Comparison of ENCODE assay signal across 2 cellular contexts in the genomic region with DNA sequence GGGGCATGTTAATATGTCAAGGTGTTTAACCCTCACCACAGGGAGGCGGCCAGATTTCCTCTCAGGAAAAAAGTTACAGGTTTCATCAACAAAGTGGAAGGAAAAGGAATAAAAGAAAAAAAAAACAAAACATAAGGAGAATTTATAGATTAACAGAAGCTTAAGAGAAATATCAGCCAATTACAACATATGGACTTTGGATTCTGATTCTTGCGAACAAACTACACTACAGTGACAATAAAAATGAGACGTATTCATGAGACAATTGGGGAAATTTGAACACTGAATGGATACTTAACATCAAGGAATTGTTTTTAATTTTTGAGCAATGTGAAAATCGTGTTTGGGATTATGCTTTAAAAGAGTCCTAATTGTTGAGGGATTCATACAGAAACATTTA.
TF ChIP-seq lines count a peak whose summit lies in the region.

No MANE protein-coding gene starts in this region.

TF ChIP-seq in liver, 16 proteins besides CTCF, POLR2A, EP300 and RAD21 (continued from another document):
- TF ChIP-seq, protein P1, sequence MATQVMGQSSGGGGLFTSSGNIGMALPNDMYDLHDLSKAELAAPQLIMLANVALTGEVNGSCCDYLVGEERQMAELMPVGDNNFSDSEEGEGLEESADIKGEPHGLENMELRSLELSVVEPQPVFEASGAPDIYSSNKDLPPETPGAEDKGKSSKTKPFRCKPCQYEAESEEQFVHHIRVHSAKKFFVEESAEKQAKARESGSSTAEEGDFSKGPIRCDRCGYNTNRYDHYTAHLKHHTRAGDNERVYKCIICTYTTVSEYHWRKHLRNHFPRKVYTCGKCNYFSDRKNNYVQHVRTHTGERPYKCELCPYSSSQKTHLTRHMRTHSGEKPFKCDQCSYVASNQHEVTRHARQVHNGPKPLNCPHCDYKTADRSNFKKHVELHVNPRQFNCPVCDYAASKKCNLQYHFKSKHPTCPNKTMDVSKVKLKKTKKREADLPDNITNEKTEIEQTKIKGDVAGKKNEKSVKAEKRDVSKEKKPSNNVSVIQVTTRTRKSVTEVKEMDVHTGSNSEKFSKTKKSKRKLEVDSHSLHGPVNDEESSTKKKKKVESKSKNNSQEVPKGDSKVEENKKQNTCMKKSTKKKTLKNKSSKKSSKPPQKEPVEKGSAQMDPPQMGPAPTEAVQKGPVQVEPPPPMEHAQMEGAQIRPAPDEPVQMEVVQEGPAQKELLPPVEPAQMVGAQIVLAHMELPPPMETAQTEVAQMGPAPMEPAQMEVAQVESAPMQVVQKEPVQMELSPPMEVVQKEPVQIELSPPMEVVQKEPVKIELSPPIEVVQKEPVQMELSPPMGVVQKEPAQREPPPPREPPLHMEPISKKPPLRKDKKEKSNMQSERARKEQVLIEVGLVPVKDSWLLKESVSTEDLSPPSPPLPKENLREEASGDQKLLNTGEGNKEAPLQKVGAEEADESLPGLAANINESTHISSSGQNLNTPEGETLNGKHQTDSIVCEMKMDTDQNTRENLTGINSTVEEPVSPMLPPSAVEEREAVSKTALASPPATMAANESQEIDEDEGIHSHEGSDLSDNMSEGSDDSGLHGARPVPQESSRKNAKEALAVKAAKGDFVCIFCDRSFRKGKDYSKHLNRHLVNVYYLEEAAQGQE (IDR thresholded peaks at IDR 0.05), result no peak
- TF ChIP-seq, protein P2, sequence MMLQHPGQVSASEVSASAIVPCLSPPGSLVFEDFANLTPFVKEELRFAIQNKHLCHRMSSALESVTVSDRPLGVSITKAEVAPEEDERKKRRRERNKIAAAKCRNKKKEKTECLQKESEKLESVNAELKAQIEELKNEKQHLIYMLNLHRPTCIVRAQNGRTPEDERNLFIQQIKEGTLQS (IDR thresholded peaks at IDR 0.05), result no peak

TF ChIP-seq in HepG2, 621 proteins besides CTCF, POLR2A, EP300 and RAD21:
- TF ChIP-seq, protein P3, sequence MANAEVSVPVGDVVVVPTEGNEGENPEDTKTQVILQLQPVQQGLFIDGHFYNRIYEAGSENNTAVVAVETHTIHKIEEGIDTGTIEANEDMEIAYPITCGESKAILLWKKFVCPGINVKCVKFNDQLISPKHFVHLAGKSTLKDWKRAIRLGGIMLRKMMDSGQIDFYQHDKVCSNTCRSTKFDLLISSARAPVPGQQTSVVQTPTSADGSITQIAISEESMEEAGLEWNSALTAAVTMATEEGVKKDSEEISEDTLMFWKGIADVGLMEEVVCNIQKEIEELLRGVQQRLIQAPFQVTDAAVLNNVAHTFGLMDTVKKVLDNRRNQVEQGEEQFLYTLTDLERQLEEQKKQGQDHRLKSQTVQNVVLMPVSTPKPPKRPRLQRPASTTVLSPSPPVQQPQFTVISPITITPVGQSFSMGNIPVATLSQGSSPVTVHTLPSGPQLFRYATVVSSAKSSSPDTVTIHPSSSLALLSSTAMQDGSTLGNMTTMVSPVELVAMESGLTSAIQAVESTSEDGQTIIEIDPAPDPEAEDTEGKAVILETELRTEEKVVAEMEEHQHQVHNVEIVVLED (CRISPR knock-in tag; IDR thresholded peaks at IDR 0.05; ENCODE audit: borderline replicate concordance), result no peak
- TF ChIP-seq, protein P4, sequence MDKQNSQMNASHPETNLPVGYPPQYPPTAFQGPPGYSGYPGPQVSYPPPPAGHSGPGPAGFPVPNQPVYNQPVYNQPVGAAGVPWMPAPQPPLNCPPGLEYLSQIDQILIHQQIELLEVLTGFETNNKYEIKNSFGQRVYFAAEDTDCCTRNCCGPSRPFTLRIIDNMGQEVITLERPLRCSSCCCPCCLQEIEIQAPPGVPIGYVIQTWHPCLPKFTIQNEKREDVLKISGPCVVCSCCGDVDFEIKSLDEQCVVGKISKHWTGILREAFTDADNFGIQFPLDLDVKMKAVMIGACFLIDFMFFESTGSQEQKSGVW (CRISPR knock-in tag; IDR thresholded peaks at IDR 0.05; ENCODE audit: borderline replicate concordance), result no peak
- TF ChIP-seq, protein P5, sequence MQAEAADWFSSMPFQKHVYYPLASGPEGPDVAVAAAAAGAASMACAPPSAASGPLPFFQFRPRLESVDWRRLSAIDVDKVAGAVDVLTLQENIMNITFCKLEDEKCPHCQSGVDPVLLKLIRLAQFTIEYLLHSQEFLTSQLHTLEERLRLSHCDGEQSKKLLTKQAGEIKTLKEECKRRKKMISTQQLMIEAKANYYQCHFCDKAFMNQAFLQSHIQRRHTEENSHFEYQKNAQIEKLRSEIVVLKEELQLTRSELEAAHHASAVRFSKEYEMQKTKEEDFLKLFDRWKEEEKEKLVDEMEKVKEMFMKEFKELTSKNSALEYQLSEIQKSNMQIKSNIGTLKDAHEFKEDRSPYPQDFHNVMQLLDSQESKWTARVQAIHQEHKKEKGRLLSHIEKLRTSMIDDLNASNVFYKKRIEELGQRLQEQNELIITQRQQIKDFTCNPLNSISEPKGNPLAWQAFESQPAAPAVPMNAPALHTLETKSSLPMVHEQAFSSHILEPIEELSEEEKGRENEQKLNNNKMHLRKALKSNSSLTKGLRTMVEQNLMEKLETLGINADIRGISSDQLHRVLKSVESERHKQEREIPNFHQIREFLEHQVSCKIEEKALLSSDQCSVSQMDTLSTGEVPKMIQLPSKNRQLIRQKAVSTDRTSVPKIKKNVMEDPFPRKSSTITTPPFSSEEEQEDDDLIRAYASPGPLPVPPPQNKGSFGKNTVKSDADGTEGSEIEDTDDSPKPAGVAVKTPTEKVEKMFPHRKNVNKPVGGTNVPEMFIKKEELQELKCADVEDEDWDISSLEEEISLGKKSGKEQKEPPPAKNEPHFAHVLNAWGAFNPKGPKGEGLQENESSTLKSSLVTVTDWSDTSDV (CRISPR knock-in tag; IDR thresholded peaks at IDR 0.05), result no peak
- TF ChIP-seq HNRNPK (IDR thresholded peaks at IDR 0.05; ENCODE audit: low read depth, low read length, poor library complexity, severe bottlenecking), result no peak
